In genomic region chr5:172770374-172770674, GRCh38 we compare ENCODE assay signal across 8 cellular contexts. TPM values are rescaled to one million over a fixed set of nuclear protein-coding genes. Genes with fewer than 3 reads are reported as not detected.
DNase-seq lines count a peak whose midpoint lies in the region; ATAC-seq and TF ChIP-seq lines count a peak whose summit lies in the region.

No MANE protein-coding gene starts in this region.

- peak overlapping the region; percentile 89 to 93 for H3K4me3 ChIP-seq in SK-N-SH (ENCODE audit: low read depth in 2 of 2, low read length in 1 of 2)
- peak overlapping the region; percentile 69 to 72 for H3K4me3 ChIP-seq in gastroesophageal sphincter
- H3K4me3 ChIP-seq in spleen, result peak overlapping the region; percentile 58 to 87 (median 70)

- no peak overlapping the region for H2AFZ ChIP-seq in SK-N-SH (ENCODE audit: low read depth)

- H4K20me1 ChIP-seq in SK-N-SH (ENCODE audit: insufficient read depth), result peaks cover 51% of the 10 kb centered on the region

- DNase-seq in SK-N-SH (no peak), spleen (peak; percentile 94), DMS 273 treated with DMSO at 0.1 percent for 48 hours (lab: John Stamatoyannopoulos, UW) (no peak), NCI-H69 (lab: John Stamatoyannopoulos, UW) (no peak), NCI-H82 (lab: John Stamatoyannopoulos, UW) (no peak)
- no peak for DNase-seq in activated CD4-positive, alpha-beta memory T cell treated with anti-CD3 and anti-CD28 coated beads for 36 hours

- no peaks in the 10 kb centered on the region for H3K9me2 ChIP-seq in SK-N-SH

- H3K4me1 ChIP-seq in SK-N-SH (ENCODE audit: control insufficient read depth in 1 of 2, insufficient read depth in 2 of 2, low read depth in 1 of 2, low read length in 1 of 2) (peaks cover 23 to 41% of the 10 kb centered on the region in 2 experiments), gastroesophageal sphincter (peaks cover 0 to 58% (median 22%) of the 10 kb centered on the region in 3 donors), spleen (peaks cover 26 to 89% (median 81%) of the 10 kb centered on the region in 6 donors)

- peak overlapping the region; percentile 95 for H3K4me2 ChIP-seq in SK-N-SH

- peaks cover 67% of the 10 kb centered on the region for H3K4me1 Mint-ChIP-seq in activated CD4-positive, alpha-beta memory T cell treated with anti-CD3 and anti-CD28 coated beads for 36 hours (ENCODE audit: low read depth)

- H3K27me3 ChIP-seq in SK-N-SH (ENCODE audit: insufficient read depth), result no peaks in the 10 kb centered on the region
- no peaks in the 10 kb centered on the region for H3K27me3 ChIP-seq in gastroesophageal sphincter
- no peaks in the 10 kb centered on the region for H3K27me3 ChIP-seq in spleen (replicated peaks in 1 of 7)

- H3K27ac ChIP-seq in SK-N-SH (ENCODE audit: low read depth in 2 of 2, low read length in 1 of 2) (peak overlapping the region; percentile 96 to 100), gastroesophageal sphincter (peak overlapping the region; percentile 95 to 98 (median 97)), spleen (peak overlapping the region; percentile 98 to 100 (median 100))

- ATAC-seq in SK-N-SH treated with all-trans-retinoic acid at 6 μM for 48 hours (no peak), gastroesophageal sphincter (no peak)

- intact Hi-C loops in activated CD4-positive, alpha-beta memory T cell treated with anti-CD3 and anti-CD28 coated beads for 36 hours (cut with micrococcal nuclease), result loop anchor here (1.0 to 10.0 kb wide), 8 partner anchors 64 to 1383 kb away; partner anchors contain the start of genes ERGIC1, FBXW11, NPM1 and STC2
- intact Hi-C loops in spleen (cut with DNase I; ENCODE audit: low total_unique reads), result no loop called here

- peaks cover 43% of the 10 kb centered on the region for H3K79me2 ChIP-seq in SK-N-SH (ENCODE audit: insufficient read depth)

- no peak for TF ChIP-seq RAD21 in SK-N-SH (IDR thresholded peaks at IDR 0.05; ENCODE audit: low read length)

- TF ChIP-seq POLR2A in gastroesophageal sphincter (IDR thresholded peaks at IDR 0.05), result no peak
- TF ChIP-seq POLR2A in spleen (IDR thresholded peaks at IDR 0.05), result peak in 1 of 3 donors; percentile 49

- POLR2A ChIA-PET in SK-N-SH (lab: Yijun Ruan, JAX), result interaction anchor here (0.7 to 2.0 kb wide), 7 partner anchors 9 to 188 kb away, joined by 3 to 12 read pairs (median 4); partner anchors contain the start of gene RPL26L1
- POLR2A ChIA-PET in activated CD4-positive, alpha-beta memory T cell treated with anti-CD3 and anti-CD28 coated beads for 36 hours (lab: Charles Lee), result interaction anchor here (0.6 to 2.4 kb wide), 12 partner anchors 9 to 597 kb away, joined by 3 to 14 read pairs (median 3); partner anchors contain the start of genes ERGIC1 and RPL26L1

- 0% methylated on average over 11 of the region's 29 CpGs for WGBS in SK-N-SH (ENCODE audit: low lambda C conversion rate)
- 0% methylated on average over 1 of the region's 29 CpGs; no CpG with 5 or more reads in 1 of the 2 donors for WGBS in gastroesophageal sphincter (ENCODE audit: low coverage in 1 of 2), 2 donors
- 0 to 4% (median 1%) methylated on average over 6 to 29 of the region's 29 CpGs for WGBS in spleen, 5 donors

- CTCF ChIA-PET in SK-N-SH (lab: Yijun Ruan, JAX), result interaction anchor here (0.8 to 5.9 kb wide), 23 partner anchors 10 to 291 kb away, joined by 3 to 113 read pairs (median 5); no protein-coding TSS in a partner anchor
- CTCF ChIA-PET in activated CD4-positive, alpha-beta memory T cell treated with anti-CD3 and anti-CD28 coated beads for 36 hours (lab: Charles Lee), result interaction anchor here (0.6 to 5.0 kb wide), 8 partner anchors 37 to 847 kb away, joined by 3 to 47 read pairs (median 5); no protein-coding TSS in a partner anchor

- H3K27ac Mint-ChIP-seq in activated CD4-positive, alpha-beta memory T cell treated with anti-CD3 and anti-CD28 coated beads for 36 hours, result peak overlapping the region; percentile 86

- H3K27me3 Mint-ChIP-seq in activated CD4-positive, alpha-beta memory T cell treated with anti-CD3 and anti-CD28 coated beads for 36 hours, result no peaks in the 10 kb centered on the region

- TF ChIP-seq CTCF in SK-N-SH (IDR thresholded peaks at IDR 0.05), result no peak
- TF ChIP-seq CTCF in gastroesophageal sphincter (IDR thresholded peaks at IDR 0.05), result no peak
- no peak for TF ChIP-seq CTCF in spleen (IDR thresholded peaks at IDR 0.05 in 8 of 11, conservative IDR thresholded peaks at IDR 0.05 in 3 of 11)

- H3K4me3 Mint-ChIP-seq in activated CD4-positive, alpha-beta memory T cell treated with anti-CD3 and anti-CD28 coated beads for 36 hours, result peak overlapping the region; percentile 89

- H3K9me3 ChIP-seq in SK-N-SH (no peaks in the 10 kb centered on the region), gastroesophageal sphincter (no peaks in the 10 kb centered on the region), spleen (no peaks in the 10 kb centered on the region)

- peaks cover 10% of the 10 kb centered on the region for H3K36me3 Mint-ChIP-seq in activated CD4-positive, alpha-beta memory T cell treated with anti-CD3 and anti-CD28 coated beads for 36 hours

- TF ChIP-seq EP300 in SK-N-SH (IDR thresholded peaks at IDR 0.05; ENCODE audit: borderline replicate concordance in 1 of 2, low read depth in 1 of 2, low read length in 1 of 2) (no peak), gastroesophageal sphincter (IDR thresholded peaks at IDR 0.05) (no peak)

- no peaks in the 10 kb centered on the region for H3K9me3 Mint-ChIP-seq in activated CD4-positive, alpha-beta memory T cell treated with anti-CD3 and anti-CD28 coated beads for 36 hours

- peak overlapping the region; percentile 96 for H3K9ac ChIP-seq in SK-N-SH

- H3K36me3 ChIP-seq in SK-N-SH (replicated peaks in 1 of 2; ENCODE audit: control insufficient read depth in 1 of 2, insufficient read depth in 2 of 2, low read length in 1 of 2) (peaks cover 21 to 29% of the 10 kb centered on the region in 2 experiments), gastroesophageal sphincter (peaks cover 6 to 31% of the 10 kb centered on the region in 2 donors), spleen (peaks cover 3 to 37% (median 23%) of the 10 kb centered on the region in 6 donors)

- H3F3A ChIP-seq in SK-N-SH (replicated peaks; ENCODE audit: insufficient read depth), result peaks cover 68% of the 10 kb centered on the region

TF ChIP-seq in SK-N-SH, 30 proteins besides CTCF, POLR2A, EP300 and RAD21:
- TF ChIP-seq JUND (IDR thresholded peaks at IDR 0.05), result no peak
- TF ChIP-seq RXRA (IDR thresholded peaks at IDR 0.05; ENCODE audit: borderline replicate concordance, low read depth), result no peak
- TF ChIP-seq, protein P1, sequence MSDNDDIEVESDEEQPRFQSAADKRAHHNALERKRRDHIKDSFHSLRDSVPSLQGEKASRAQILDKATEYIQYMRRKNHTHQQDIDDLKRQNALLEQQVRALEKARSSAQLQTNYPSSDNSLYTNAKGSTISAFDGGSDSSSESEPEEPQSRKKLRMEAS (IDR thresholded peaks at IDR 0.05; ENCODE audit: low read depth), result no peak
- 0 out of 2 replicates have a peak, but pooled peaks have one; percentile 8 for TF ChIP-seq FOXJ3 (CRISPR knock-in tag; IDR thresholded peaks at IDR 0.05)

TF ChIP-seq in SK-N-SH treated with all-trans-retinoic acid at 6 μM for 48 hours, 23 proteins besides CTCF, POLR2A, EP300 and RAD21:
- TF ChIP-seq ISL1 (CRISPR knock-in tag; IDR thresholded peaks at IDR 0.05) (no peak), ARNTL (CRISPR knock-in tag; IDR thresholded peaks at IDR 0.05; ENCODE audit: borderline replicate concordance, low read depth) (no peak)
TF ChIP-seq in SK-N-SH treated with all-trans-retinoic acid at 6 μM for 48 hours: peak in this region for 0.

RNA-seq across cellular contexts. Expression of gene DUSP1, which starts 0.7 kb away (rescaled TPM):
- 373 and 455 TPM in 2 replicates for polyA plus RNA-seq in SK-N-SH (2012; rRNA removed)
- 208 and 248 TPM in 2 replicates for polyA plus RNA-seq in SK-N-SH (2012; cell fraction: cytosol; rRNA removed)
- polyA plus RNA-seq in SK-N-SH (2012; cell fraction: nucleus; rRNA removed), result 873 and 891 TPM in 2 replicates
- total RNA-seq in activated CD4-positive, alpha-beta memory T cell treated with anti-CD3 and anti-CD28 coated beads for 36 hours, result 10 to 100 TPM; 10.6 to 10.7 TPM
- 100 to 1,000 TPM; 488 to 965 (median 649) TPM for total RNA-seq in gastroesophageal sphincter
- 100 to 1,000 TPM; 197 to 818 (median 376) TPM for total RNA-seq in spleen
- polyA plus RNA-seq in spleen, result 100 to 1,000 TPM in 1 of 3 donors, 10 to 100 TPM in 2; 46.0 to 116 (median 68.9) TPM

Comparison
In these comparisons a context has a peak if more than half of its experiments do, and no peak if none do; other contexts are left out.
1. RNA of gene DUSP1, which starts 0.7 kb away (total RNA-seq): 488 to 965 TPM in gastroesophageal sphincter and 197 to 818 TPM in spleen; 10.6 to 10.7 TPM in activated CD4-positive, alpha-beta memory T cell treated with anti-CD3 and anti-CD28 coated beads for 36 hours; every median in the first group is over 10 times any median in the second.
2. Peak in every context shown above with its lines, with median percentiles within 50 percentile points of each other: H3K27ac ChIP-seq and H3K4me3 ChIP-seq.